8 cellular contexts compared by ENCODE assay signal in genomic region chr17:68512247-68512966, GRCh38. TPM values are rescaled to one million over a fixed set of nuclear protein-coding genes. Genes with fewer than 3 reads are reported as not detected.
DNase-seq lines count a peak whose midpoint lies in the region; ATAC-seq, FAIRE-seq and TF ChIP-seq lines count a peak whose summit lies in the region.

Gene PRKAR1A (plus strand): TSS chr17:68512430. CDS start chr17:68515400, 2,970 bp downstream.

- H3K9ac ChIP-seq in DND-41 (ENCODE audit: low read depth, low read length) (peak within 1 kb of the TSS; percentile 70), GM23248 (peak within 1 kb of the TSS; percentile 97), Karpas-422 (ENCODE audit: low read length) (peak within 1 kb of the TSS; percentile 93), muscle layer of colon (ENCODE audit: low read length) (peak within 1 kb of the TSS; percentile 85)

- peak within 1 kb of the TSS; percentile 96 to 97 for H3K4me3 Mint-ChIP-seq in activated T-cell treated with anti-CD3 and anti-CD28 coated beads, Interleukin-2, amount 50 U/mL, for 72 hours

- no peak for FAIRE-seq in RCC 7860 (lab: Jason Lieb, UNC)

- no peaks in the 10 kb centered on the region for H3K9me3 ChIP-seq in DND-41 (ENCODE audit: insufficient read depth, low read length, severe bottlenecking)
- H3K9me3 ChIP-seq in GM23248 (ENCODE audit: low read depth) = no peaks in the 10 kb centered on the region
- no peaks in the 10 kb centered on the region for H3K9me3 ChIP-seq in Karpas-422 (ENCODE audit: low read length)
- H3K9me3 ChIP-seq in esophagus muscularis mucosa = no peaks in the 10 kb centered on the region
- H3K9me3 ChIP-seq in muscle layer of colon (ENCODE audit: low read length) = no peaks in the 10 kb centered on the region

- H3K36me3 ChIP-seq in DND-41 (ENCODE audit: insufficient read depth, low read length) (peaks cover 26% of the 10 kb centered on the region), GM23248 (ENCODE audit: low read depth) (peaks cover 23% of the 10 kb centered on the region), Karpas-422 (ENCODE audit: insufficient read depth, low read length) (peaks cover 25% of the 10 kb centered on the region), esophagus muscularis mucosa (peaks cover 7 to 22% (median 14%) of the 10 kb centered on the region in 4 donors), muscle layer of colon (ENCODE audit: insufficient read depth, low read length) (peaks cover 9% of the 10 kb centered on the region)

- no peak for TF ChIP-seq EP300 in esophagus muscularis mucosa (IDR thresholded peaks at IDR 0.05)

- no peaks in the 10 kb centered on the region for H3K27me3 Mint-ChIP-seq in activated T-cell treated with anti-CD3 and anti-CD28 coated beads, Interleukin-2, amount 50 U/mL, for 72 hours (ENCODE audit: low read depth)

- intact Hi-C loops in esophagus muscularis mucosa (cut with DNase I) = no loop called here

- H3K4me1 ChIP-seq in DND-41 (ENCODE audit: insufficient read depth, low read length) = peaks cover 38% of the 10 kb centered on the region
- H3K4me1 ChIP-seq in GM23248 (ENCODE audit: insufficient read depth) = peaks cover 30% of the 10 kb centered on the region
- peaks cover 44% of the 10 kb centered on the region for H3K4me1 ChIP-seq in Karpas-422 (ENCODE audit: low read length)
- H3K4me1 ChIP-seq in esophagus muscularis mucosa = peaks cover 19 to 42% (median 34%) of the 10 kb centered on the region in 4 donors
- peaks cover 15% of the 10 kb centered on the region for H3K4me1 ChIP-seq in muscle layer of colon (ENCODE audit: insufficient read depth, low read length)

- H3K4me3 ChIP-seq in DND-41 (ENCODE audit: low read depth in 1 of 2, low read length in 2 of 2) (peak within 1 kb of the TSS; percentile 39 to 80), GM23248 (peak within 1 kb of the TSS; percentile 99), Karpas-422 (ENCODE audit: low read length) (peak within 1 kb of the TSS; percentile 76), esophagus muscularis mucosa (peak within 1 kb of the TSS; percentile 71 to 93 (median 90)), muscle layer of colon (ENCODE audit: low read depth in 1 of 2, low read length in 2 of 2) (peak within 1 kb of the TSS; percentile 95 to 97)

- ATAC-seq in DND-41 (ENCODE audit: insufficient read depth, low read depth) = peak; percentile 92
- peak; percentile 93 to 94 for ATAC-seq in activated T-cell treated with anti-CD3 and anti-CD28 coated beads, Interleukin-2, amount 50 U/mL, for 72 hours (replicated peaks in 1 of 2)

- H3K9me2 ChIP-seq in GM23248 (ENCODE audit: insufficient read depth) (no peaks in the 10 kb centered on the region), Karpas-422 (replicated peaks; ENCODE audit: insufficient read depth, low read length) (no peaks in the 10 kb centered on the region)

- peaks cover 10% of the 10 kb centered on the region; the same call in 1 of the 2 replicates for H4K20me1 ChIP-seq in DND-41 (ENCODE audit: insufficient read depth, low read length)
- peaks cover 30% of the 10 kb centered on the region; the same call in 1 of the 2 replicates for H4K20me1 ChIP-seq in GM23248 (ENCODE audit: insufficient read depth)
- H4K20me1 ChIP-seq in Karpas-422 (ENCODE audit: insufficient read depth, low read depth, low read length) = peaks cover 20% of the 10 kb centered on the region

- H3K79me2 ChIP-seq in DND-41 (ENCODE audit: insufficient read depth, low read length) = peaks cover 37% of the 10 kb centered on the region
- peaks cover 52% of the 10 kb centered on the region for H3K79me2 ChIP-seq in GM23248 (ENCODE audit: insufficient read depth)
- H3K79me2 ChIP-seq in Karpas-422 (ENCODE audit: low read length) = peaks cover 51% of the 10 kb centered on the region

- DNase-seq in DND-41 (peak; percentile 89), GM23248 (peak; percentile 97), Karpas-422 (peak; percentile 98), RCC 7860 (ENCODE audit: low spot score) (peak; percentile 82), esophagus muscularis mucosa (ENCODE audit: extremely low spot score) (peak; percentile 98)
- peak; percentile 90 to 93 for DNase-seq in activated T-cell treated with anti-CD3 and anti-CD28 coated beads, Interleukin-2, amount 50 U/mL, for 72 hours
- peak; percentile 85 for DNase-seq in stimulated activated CD8-positive, alpha-beta memory T cell treated with anti-CD3 and anti-CD28 coated beads, Interleukin-7, amount 100 ng/mL, for 1 hour (ENCODE audit: low read depth in 2 of 2)

- no peaks in the 10 kb centered on the region for H3K9me3 Mint-ChIP-seq in activated T-cell treated with anti-CD3 and anti-CD28 coated beads, Interleukin-2, amount 50 U/mL, for 72 hours

- peak within 1 kb of the TSS; percentile 94 for H3K27ac Mint-ChIP-seq in activated T-cell treated with anti-CD3 and anti-CD28 coated beads, Interleukin-2, amount 50 U/mL, for 72 hours

- TF ChIP-seq CTCF in DND-41 (IDR thresholded peaks at IDR 0.05; ENCODE audit: borderline replicate concordance, extremely low read depth, low read length, poor library complexity, severe bottlenecking) (no peak), esophagus muscularis mucosa (IDR thresholded peaks at IDR 0.05) (no peak)

- H3K4me2 ChIP-seq in DND-41 (ENCODE audit: insufficient read depth, low read length) (peak within 1 kb of the TSS; percentile 96), GM23248 (ENCODE audit: unreplicated experiment) (peak within 1 kb of the TSS; percentile 95), Karpas-422 (ENCODE audit: low read depth, low read length, poor library complexity, severe bottlenecking) (peak within 1 kb of the TSS; percentile 92)

- H2AFZ ChIP-seq in DND-41 (ENCODE audit: low read depth, low read length) (peak within 1 kb of the TSS; percentile 98), GM23248 (peak within 1 kb of the TSS; percentile 97), Karpas-422 (ENCODE audit: low read length) (peak within 1 kb of the TSS; percentile 78)

- peak within 1 kb of the TSS; percentile 68 for H3K27ac ChIP-seq in DND-41 (ENCODE audit: low read length)
- H3K27ac ChIP-seq in GM23248 = peak within 1 kb of the TSS; percentile 95
- peak within 1 kb of the TSS; percentile 86 for H3K27ac ChIP-seq in Karpas-422 (ENCODE audit: low read length)
- peak within 1 kb of the TSS; percentile 92 to 99 (median 98) for H3K27ac ChIP-seq in esophagus muscularis mucosa (replicated peaks in 1 of 4)
- H3K27ac ChIP-seq in muscle layer of colon (ENCODE audit: low read depth, low read length) = peak within 1 kb of the TSS; percentile 98

- peaks cover 55% of the 10 kb centered on the region for H3K4me1 Mint-ChIP-seq in activated T-cell treated with anti-CD3 and anti-CD28 coated beads, Interleukin-2, amount 50 U/mL, for 72 hours (ENCODE audit: low read depth)

- H3K36me3 Mint-ChIP-seq in activated T-cell treated with anti-CD3 and anti-CD28 coated beads, Interleukin-2, amount 50 U/mL, for 72 hours (ENCODE audit: insufficient read depth in 2 of 2) = peaks cover 20 to 31% of the 10 kb centered on the region in 2 donors

- H3F3A ChIP-seq in GM23248 (ENCODE audit: insufficient read depth) = peaks cover 35% of the 10 kb centered on the region

- WGBS in GM23248 (ENCODE audit: low coverage in 1 of 2, low lambda C conversion rate in 2 of 2, missing lambda C conversion rate in 2 of 2), 2 experiments = 2% methylated on average over 49 to 52 of the region's 81 CpGs
- whole genome bisulfite sequencing in esophagus muscularis mucosa = 0% methylated on average over 52 of the region's 81 CpGs

- in situ Hi-C loops in GM23248 (cut with MboI) = no loop called here

- TF ChIP-seq POLR2A in esophagus muscularis mucosa (IDR thresholded peaks at IDR 0.05; ENCODE audit: low read depth) = peak; percentile 88

- H3K27me3 ChIP-seq in DND-41 (ENCODE audit: insufficient read depth, low read length, poor library complexity) (no peaks in the 10 kb centered on the region), GM23248 (replicated peaks; ENCODE audit: insufficient read depth) (no peaks in the 10 kb centered on the region), Karpas-422 (ENCODE audit: low read length) (no peaks in the 10 kb centered on the region), esophagus muscularis mucosa (no peaks in the 10 kb centered on the region), muscle layer of colon (ENCODE audit: control insufficient read depth in 1 of 2, insufficient read depth in 2 of 2, low read length in 2 of 2) (no peaks in the 10 kb centered on the region)

RNA-seq across cellular contexts. Expression of gene PRKAR1A, which starts in this region (rescaled TPM):
- total RNA-seq in GM23248 (2014; rRNA removed; shearing (Covaris generic)) = 281 and 287 TPM in 2 replicates
- 331 and 332 TPM in 2 replicates for polyA plus RNA-seq in GM23248 (2016; fragmentation: Nextera tagmentation; extraction: Ambion mirVana)
- 201 and 234 TPM in 2 replicates for total RNA-seq in Karpas-422 (2014; rRNA removed; shearing (Covaris generic); ENCODE audit: low replicate concordance)
- 100 to 1,000 TPM; 245 to 252 TPM for total RNA-seq in activated T-cell treated with anti-CD3 and anti-CD28 coated beads, Interleukin-2, amount 50 U/mL, for 72 hours
- 100 to 1,000 TPM; 179 to 311 (median 219) TPM for total RNA-seq in esophagus muscularis mucosa

Comparison
In these comparisons a context has a peak if more than half of its experiments do, and no peak if none do; other contexts are left out.
1. Peak in every context shown above with its lines: DNase-seq, ATAC-seq, H3K4me3 ChIP-seq and H3K27ac ChIP-seq.